Comparison of ENCODE assay signal across 11 cellular contexts in genomic region chr2:28134262-28134812, GRCh38.
DNase-seq lines count a peak whose midpoint lies in the region; ATAC-seq and TF ChIP-seq lines count a peak whose summit lies in the region.
"Had no signal": no experiment of that assay in that cellular context is flagged by ENCODE, and none has a peak within 500 bp of the region (broad histone marks: within the 10 kb centered on the region; RNA-seq: fewer than 3 reads in every experiment).

No MANE protein-coding gene starts in this region.

- intact Hi-C loops in activated CD4-positive, alpha-beta T cell treated with anti-CD3 and anti-CD28 coated beads, Interleukin-2, amount 10 ng/mL, durations not matched to agents 24 days and 14 days (cut with micrococcal nuclease): loop anchor here (10.0 kb wide), 1 partner anchor 430 kb away; no protein-coding TSS in a partner anchor
- intact Hi-C loops in heart left ventricle (cut with DNase I): no loop called here

- DNase-seq in activated CD4-positive, alpha-beta T cell treated with anti-CD3 and anti-CD28 coated beads, Interleukin-2, amount 10 ng/mL, durations not matched to agents 24 days and 14 days: peak; percentile 72
- DNase-seq in activated CD4-positive, alpha-beta T cell treated with anti-CD3 and anti-CD28 coated beads for 48 hours: no peak
- DNase-seq in RWPE2 (ENCODE audit: low spot score): no peak
- peak in 2 of 5 donors; percentile 23 to 34 for DNase-seq in heart left ventricle
- peak; percentile 45 for DNase-seq in superior temporal gyrus (ENCODE audit: extremely low spot score)
- no peak for DNase-seq in foreskin melanocyte
- DNase-seq: ACHN had no signal

- H3K27ac Mint-ChIP-seq in activated CD4-positive, alpha-beta T cell treated with anti-CD3 and anti-CD28 coated beads, Interleukin-2, amount 10 ng/mL, durations not matched to agents 24 days and 14 days: peak overlapping the region; percentile 85

- peaks cover 33% of the 10 kb centered on the region for H3K4me1 Mint-ChIP-seq in activated CD4-positive, alpha-beta T cell treated with anti-CD3 and anti-CD28 coated beads, Interleukin-2, amount 10 ng/mL, durations not matched to agents 24 days and 14 days

- no peak for TF ChIP-seq CTCF in RWPE2 (IDR thresholded peaks at IDR 0.05; ENCODE audit: poor library complexity, severe bottlenecking)
- TF ChIP-seq CTCF in heart left ventricle (IDR thresholded peaks at IDR 0.05): no peak

- no peak overlapping the region for H3K27ac ChIP-seq in RWPE2 (ENCODE audit: poor library complexity, severe bottlenecking)
- H3K27ac ChIP-seq in heart left ventricle: peak overlapping the region in 2 of 12 donors; percentile 14 to 42
- H3K27ac ChIP-seq: SK-N-MC, thoracic aorta had no signal

- peak overlapping the region; percentile 10 for H3K4me3 Mint-ChIP-seq in activated CD4-positive, alpha-beta T cell treated with anti-CD3 and anti-CD28 coated beads, Interleukin-2, amount 10 ng/mL, durations not matched to agents 24 days and 14 days

- no peaks in the 10 kb centered on the region for H3K27me3 Mint-ChIP-seq in activated CD4-positive, alpha-beta T cell treated with anti-CD3 and anti-CD28 coated beads, Interleukin-2, amount 10 ng/mL, durations not matched to agents 24 days and 14 days

- H3K27me3 ChIP-seq in RWPE2 (ENCODE audit: insufficient read depth, poor library complexity, severe bottlenecking) (no peaks in the 10 kb centered on the region), heart left ventricle (no peaks in the 10 kb centered on the region)

- peaks cover 5% of the 10 kb centered on the region for H3K9me3 Mint-ChIP-seq in activated CD4-positive, alpha-beta T cell treated with anti-CD3 and anti-CD28 coated beads, Interleukin-2, amount 10 ng/mL, durations not matched to agents 24 days and 14 days

- 61 to 74% (median 65%) methylated on average over 4 of the region's 4 CpGs for WGBS in heart left ventricle, 4 donors

- H3K36me3 ChIP-seq in RWPE2 (ENCODE audit: low read depth) (no peaks in the 10 kb centered on the region), heart left ventricle (peaks cover 0 to 4% (median 0%) of the 10 kb centered on the region in 9 donors)
- H3K36me3 ChIP-seq: thoracic aorta had no signal

- ATAC-seq in RWPE2 (ENCODE audit: low read depth) (peak; percentile 21; the same call in 1 of the 3 replicates), heart left ventricle (peak; percentile 68 to 81 (median 78)), GM19452 (IDR thresholded peaks at IDR 0.05; ENCODE audit: unreplicated experiment) (no peak), GM21723 (IDR thresholded peaks at IDR 0.05; ENCODE audit: unreplicated experiment) (no peak)

- H3K4me3 ChIP-seq in RWPE2 (ENCODE audit: severe bottlenecking) (no peak overlapping the region), heart left ventricle (no peak overlapping the region)
- H3K4me3 ChIP-seq: SK-N-MC, thoracic aorta had no signal

- H3K9me3 ChIP-seq in RWPE2 (ENCODE audit: severe bottlenecking) (no peaks in the 10 kb centered on the region), heart left ventricle (no peaks in the 10 kb centered on the region)
- H3K9me3 ChIP-seq: thoracic aorta had no signal

- no peak for TF ChIP-seq POLR2A in heart left ventricle (IDR thresholded peaks at IDR 0.05)

- peaks cover 16% of the 10 kb centered on the region for H3K36me3 Mint-ChIP-seq in activated CD4-positive, alpha-beta T cell treated with anti-CD3 and anti-CD28 coated beads, Interleukin-2, amount 10 ng/mL, durations not matched to agents 24 days and 14 days (ENCODE audit: low read depth)

- H3K4me1 ChIP-seq in RWPE2 (ENCODE audit: insufficient read depth, poor library complexity, severe bottlenecking) (peaks cover 7% of the 10 kb centered on the region), heart left ventricle (peaks cover 0 to 37% (median 18%) of the 10 kb centered on the region in 12 donors)

Comparison
In these comparisons a context has a peak if more than half of its experiments do, and no peak if none do; other contexts are left out.
1. DNase-seq: peak in activated CD4-positive, alpha-beta T cell treated with anti-CD3 and anti-CD28 coated beads, Interleukin-2, amount 10 ng/mL, durations not matched to agents 24 days and 14 days (single experiment) and superior temporal gyrus (single experiment); none in activated CD4-positive, alpha-beta T cell treated with anti-CD3 and anti-CD28 coated beads for 48 hours (single experiment), RWPE2 (single experiment) and foreskin melanocyte (single experiment).
2. ATAC-seq: peak in RWPE2 (single experiment) and heart left ventricle (4 of 4); none in GM19452 (single experiment) and GM21723 (single experiment).